Comparison of ENCODE assay signal across 1 cellular context in the genomic region with DNA sequence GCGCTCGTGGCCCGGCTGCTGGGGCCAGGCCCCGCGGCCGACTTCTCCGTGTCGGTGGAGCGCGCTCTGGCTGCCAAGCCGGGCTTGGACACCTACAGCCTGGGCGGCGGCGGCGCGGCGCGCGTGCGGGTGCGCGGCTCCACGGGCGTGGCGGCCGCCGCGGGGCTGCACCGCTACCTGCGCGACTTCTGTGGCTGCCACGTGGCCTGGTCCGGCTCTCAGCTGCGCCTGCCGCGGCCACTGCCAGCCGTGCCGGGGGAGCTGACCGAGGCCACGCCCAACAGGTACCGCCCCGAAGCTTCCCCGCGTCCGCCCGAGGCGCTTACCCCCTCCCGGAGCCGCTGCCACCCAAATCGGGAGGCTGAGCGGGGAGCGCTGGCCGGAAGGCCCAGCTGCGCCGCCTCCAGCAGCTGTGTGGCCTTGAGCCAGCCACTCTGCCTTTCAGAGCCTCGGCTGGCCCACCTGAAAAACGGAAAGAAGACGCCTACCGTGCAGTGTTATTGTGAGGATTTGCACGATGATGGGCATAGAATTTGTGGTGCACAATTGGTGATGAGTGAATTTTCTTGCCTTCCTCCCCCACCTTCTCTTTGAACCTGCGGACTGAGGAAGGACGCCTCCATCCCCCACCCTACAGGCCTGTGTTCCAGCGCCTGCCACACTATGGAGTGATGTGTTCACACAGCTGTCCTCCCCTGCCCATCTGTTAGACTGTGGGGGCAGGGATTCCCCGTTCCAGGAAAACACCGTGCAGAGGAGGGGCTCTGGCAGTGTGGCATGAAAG.
TF ChIP-seq lines count a peak whose summit lies in the region.

No MANE protein-coding gene starts in this region.

TF ChIP-seq in HepG2, 621 proteins besides CTCF, POLR2A, EP300 and RAD21 (continued from another document and continues in another):
- TF ChIP-seq, protein P1, sequence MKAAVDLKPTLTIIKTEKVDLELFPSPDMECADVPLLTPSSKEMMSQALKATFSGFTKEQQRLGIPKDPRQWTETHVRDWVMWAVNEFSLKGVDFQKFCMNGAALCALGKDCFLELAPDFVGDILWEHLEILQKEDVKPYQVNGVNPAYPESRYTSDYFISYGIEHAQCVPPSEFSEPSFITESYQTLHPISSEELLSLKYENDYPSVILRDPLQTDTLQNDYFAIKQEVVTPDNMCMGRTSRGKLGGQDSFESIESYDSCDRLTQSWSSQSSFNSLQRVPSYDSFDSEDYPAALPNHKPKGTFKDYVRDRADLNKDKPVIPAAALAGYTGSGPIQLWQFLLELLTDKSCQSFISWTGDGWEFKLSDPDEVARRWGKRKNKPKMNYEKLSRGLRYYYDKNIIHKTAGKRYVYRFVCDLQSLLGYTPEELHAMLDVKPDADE (CRISPR knock-in tag; IDR thresholded peaks at IDR 0.05), result no peak; the same call in 1 of the 2 replicates
- TF ChIP-seq AKAP8 (CRISPR knock-in tag; IDR thresholded peaks at IDR 0.05) (no peak), ZNF292 (CRISPR knock-in tag; IDR thresholded peaks at IDR 0.05; ENCODE audit: borderline replicate concordance, low read depth) (peak; percentile 85; the same call in 1 of the 2 replicates), HNRNPUL1 (IDR thresholded peaks at IDR 0.05; ENCODE audit: low read depth, low read length) (no peak), SP1 (IDR thresholded peaks at IDR 0.05) (no peak), SP1 (CRISPR knock-in tag; IDR thresholded peaks at IDR 0.05) (peak; percentile 70), PAF1 (CRISPR knock-in tag; IDR thresholded peaks at IDR 0.05) (no peak; the same call in 1 of the 2 replicates), HOXA5 (CRISPR knock-in tag; IDR thresholded peaks at IDR 0.05) (no peak), NFE2L2 (IDR thresholded peaks at IDR 0.05; ENCODE audit: low read length) (no peak), ELF1 (CRISPR knock-in tag; IDR thresholded peaks at IDR 0.05) (peak; percentile 80), ZNF570 (CRISPR knock-in tag; IDR thresholded peaks at IDR 0.05; ENCODE audit: borderline replicate concordance) (peak; percentile 37; the same call in 1 of the 2 replicates), SP5 (CRISPR knock-in tag; IDR thresholded peaks at IDR 0.05; ENCODE audit: borderline replicate concordance, low read depth) (peak; percentile 88), ZNF567 (CRISPR knock-in tag; IDR thresholded peaks at IDR 0.05; ENCODE audit: borderline replicate concordance) (0 out of 2 replicates have a peak, but pooled peaks have one; percentile 61), ZNF660 (CRISPR knock-in tag; IDR thresholded peaks at IDR 0.05; ENCODE audit: borderline replicate concordance, low read depth) (no peak), FOXO1 (CRISPR knock-in tag; IDR thresholded peaks at IDR 0.05) (peak; percentile 32; the same call in 1 of the 2 replicates), GLI4 (CRISPR knock-in tag; IDR thresholded peaks at IDR 0.05; ENCODE audit: borderline replicate concordance) (peak; percentile 76; the same call in 1 of the 2 replicates), ZBTB8A (CRISPR knock-in tag; IDR thresholded peaks at IDR 0.05; ENCODE audit: borderline replicate concordance, low read depth) (no peak), ZNF496 (CRISPR knock-in tag; IDR thresholded peaks at IDR 0.05; ENCODE audit: insufficient replicate concordance) (no peak), ZNF530 (CRISPR knock-in tag; IDR thresholded peaks at IDR 0.05; ENCODE audit: low read depth) (no peak), MTF1 (CRISPR knock-in tag; IDR thresholded peaks at IDR 0.05) (no peak), ARNT (IDR thresholded peaks at IDR 0.05) (no peak), PHF5A (CRISPR knock-in tag; IDR thresholded peaks at IDR 0.05; ENCODE audit: low read depth, unreplicated experiment) (peak; percentile 50), XRCC5 (optimal IDR thresholded peaks at IDR 0.05; ENCODE audit: low read length) (no peak), CHD4 (IDR thresholded peaks at IDR 0.05; ENCODE audit: borderline replicate concordance, low read length) (no peak)
- TF ChIP-seq, protein P2, sequence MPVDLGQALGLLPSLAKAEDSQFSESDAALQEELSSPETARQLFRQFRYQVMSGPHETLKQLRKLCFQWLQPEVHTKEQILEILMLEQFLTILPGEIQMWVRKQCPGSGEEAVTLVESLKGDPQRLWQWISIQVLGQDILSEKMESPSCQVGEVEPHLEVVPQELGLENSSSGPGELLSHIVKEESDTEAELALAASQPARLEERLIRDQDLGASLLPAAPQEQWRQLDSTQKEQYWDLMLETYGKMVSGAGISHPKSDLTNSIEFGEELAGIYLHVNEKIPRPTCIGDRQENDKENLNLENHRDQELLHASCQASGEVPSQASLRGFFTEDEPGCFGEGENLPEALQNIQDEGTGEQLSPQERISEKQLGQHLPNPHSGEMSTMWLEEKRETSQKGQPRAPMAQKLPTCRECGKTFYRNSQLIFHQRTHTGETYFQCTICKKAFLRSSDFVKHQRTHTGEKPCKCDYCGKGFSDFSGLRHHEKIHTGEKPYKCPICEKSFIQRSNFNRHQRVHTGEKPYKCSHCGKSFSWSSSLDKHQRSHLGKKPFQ (CRISPR knock-in tag; IDR thresholded peaks at IDR 0.05; ENCODE audit: insufficient replicate concordance), result no peak
- TF ChIP-seq, protein P3, sequence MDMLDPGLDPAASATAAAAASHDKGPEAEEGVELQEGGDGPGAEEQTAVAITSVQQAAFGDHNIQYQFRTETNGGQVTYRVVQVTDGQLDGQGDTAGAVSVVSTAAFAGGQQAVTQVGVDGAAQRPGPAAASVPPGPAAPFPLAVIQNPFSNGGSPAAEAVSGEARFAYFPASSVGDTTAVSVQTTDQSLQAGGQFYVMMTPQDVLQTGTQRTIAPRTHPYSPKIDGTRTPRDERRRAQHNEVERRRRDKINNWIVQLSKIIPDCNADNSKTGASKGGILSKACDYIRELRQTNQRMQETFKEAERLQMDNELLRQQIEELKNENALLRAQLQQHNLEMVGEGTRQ (IDR thresholded peaks at IDR 0.05; ENCODE audit: low read depth, low read length), result peak; percentile 14; the same call in 1 of the 2 replicates
- TF ChIP-seq, protein P3 (CRISPR knock-in tag; IDR thresholded peaks at IDR 0.05; ENCODE audit: borderline replicate concordance), result no peak
- TF ChIP-seq, protein P4, sequence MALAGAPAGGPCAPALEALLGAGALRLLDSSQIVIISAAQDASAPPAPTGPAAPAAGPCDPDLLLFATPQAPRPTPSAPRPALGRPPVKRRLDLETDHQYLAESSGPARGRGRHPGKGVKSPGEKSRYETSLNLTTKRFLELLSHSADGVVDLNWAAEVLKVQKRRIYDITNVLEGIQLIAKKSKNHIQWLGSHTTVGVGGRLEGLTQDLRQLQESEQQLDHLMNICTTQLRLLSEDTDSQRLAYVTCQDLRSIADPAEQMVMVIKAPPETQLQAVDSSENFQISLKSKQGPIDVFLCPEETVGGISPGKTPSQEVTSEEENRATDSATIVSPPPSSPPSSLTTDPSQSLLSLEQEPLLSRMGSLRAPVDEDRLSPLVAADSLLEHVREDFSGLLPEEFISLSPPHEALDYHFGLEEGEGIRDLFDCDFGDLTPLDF (CRISPR knock-in tag; IDR thresholded peaks at IDR 0.05), result no peak
- TF ChIP-seq, protein P5, sequence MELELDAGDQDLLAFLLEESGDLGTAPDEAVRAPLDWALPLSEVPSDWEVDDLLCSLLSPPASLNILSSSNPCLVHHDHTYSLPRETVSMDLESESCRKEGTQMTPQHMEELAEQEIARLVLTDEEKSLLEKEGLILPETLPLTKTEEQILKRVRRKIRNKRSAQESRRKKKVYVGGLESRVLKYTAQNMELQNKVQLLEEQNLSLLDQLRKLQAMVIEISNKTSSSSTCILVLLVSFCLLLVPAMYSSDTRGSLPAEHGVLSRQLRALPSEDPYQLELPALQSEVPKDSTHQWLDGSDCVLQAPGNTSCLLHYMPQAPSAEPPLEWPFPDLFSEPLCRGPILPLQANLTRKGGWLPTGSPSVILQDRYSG (CRISPR knock-in tag; IDR thresholded peaks at IDR 0.05), result no peak; the same call in 1 of the 2 replicates
- TF ChIP-seq, protein P6, sequence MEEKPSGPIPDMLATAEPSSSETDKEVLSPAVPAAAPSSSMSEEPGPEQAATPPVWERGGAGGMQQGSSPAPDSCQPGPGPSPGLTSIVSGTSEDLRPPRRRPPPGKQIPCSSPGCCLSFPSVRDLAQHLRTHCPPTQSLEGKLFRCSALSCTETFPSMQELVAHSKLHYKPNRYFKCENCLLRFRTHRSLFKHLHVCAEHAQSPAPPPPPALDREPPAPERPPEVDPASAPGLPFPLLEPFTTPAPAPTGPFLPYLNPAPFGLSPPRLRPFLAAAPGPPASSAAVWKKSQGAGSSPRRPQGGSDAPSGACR (CRISPR knock-in tag; IDR thresholded peaks at IDR 0.05), result peak; percentile 86; the same call in 1 of the 2 replicates
- TF ChIP-seq, protein P7, sequence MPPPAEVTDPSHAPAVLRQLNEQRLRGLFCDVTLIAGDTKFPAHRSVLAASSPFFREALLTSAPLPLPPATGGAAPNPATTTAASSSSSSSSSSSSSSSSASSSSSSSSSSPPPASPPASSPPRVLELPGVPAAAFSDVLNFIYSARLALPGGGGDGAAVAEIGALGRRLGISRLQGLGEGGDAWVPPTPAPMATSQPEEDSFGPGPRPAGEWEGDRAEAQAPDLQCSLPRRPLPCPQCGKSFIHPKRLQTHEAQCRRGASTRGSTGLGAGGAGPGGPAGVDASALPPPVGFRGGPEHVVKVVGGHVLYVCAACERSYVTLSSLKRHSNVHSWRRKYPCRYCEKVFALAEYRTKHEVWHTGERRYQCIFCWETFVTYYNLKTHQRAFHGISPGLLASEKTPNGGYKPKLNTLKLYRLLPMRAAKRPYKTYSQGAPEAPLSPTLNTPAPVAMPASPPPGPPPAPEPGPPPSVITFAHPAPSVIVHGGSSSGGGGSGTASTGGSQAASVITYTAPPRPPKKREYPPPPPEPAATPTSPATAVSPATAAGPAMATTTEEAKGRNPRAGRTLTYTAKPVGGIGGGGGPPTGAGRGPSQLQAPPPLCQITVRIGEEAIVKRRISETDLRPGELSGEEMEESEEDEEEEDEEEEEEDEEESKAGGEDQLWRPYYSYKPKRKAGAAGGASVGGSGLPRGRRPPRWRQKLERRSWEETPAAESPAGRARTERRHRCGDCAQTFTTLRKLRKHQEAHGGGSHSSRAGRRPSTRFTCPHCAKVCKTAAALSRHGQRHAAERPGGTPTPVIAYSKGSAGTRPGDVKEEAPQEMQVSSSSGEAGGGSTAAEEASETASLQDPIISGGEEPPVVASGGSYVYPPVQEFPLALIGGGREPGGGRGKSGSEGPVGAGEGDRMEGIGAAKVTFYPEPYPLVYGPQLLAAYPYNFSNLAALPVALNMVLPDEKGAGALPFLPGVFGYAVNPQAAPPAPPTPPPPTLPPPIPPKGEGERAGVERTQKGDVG (CRISPR knock-in tag; IDR thresholded peaks at IDR 0.05; ENCODE audit: borderline replicate concordance), result peak; percentile 62
- TF ChIP-seq, protein P8, sequence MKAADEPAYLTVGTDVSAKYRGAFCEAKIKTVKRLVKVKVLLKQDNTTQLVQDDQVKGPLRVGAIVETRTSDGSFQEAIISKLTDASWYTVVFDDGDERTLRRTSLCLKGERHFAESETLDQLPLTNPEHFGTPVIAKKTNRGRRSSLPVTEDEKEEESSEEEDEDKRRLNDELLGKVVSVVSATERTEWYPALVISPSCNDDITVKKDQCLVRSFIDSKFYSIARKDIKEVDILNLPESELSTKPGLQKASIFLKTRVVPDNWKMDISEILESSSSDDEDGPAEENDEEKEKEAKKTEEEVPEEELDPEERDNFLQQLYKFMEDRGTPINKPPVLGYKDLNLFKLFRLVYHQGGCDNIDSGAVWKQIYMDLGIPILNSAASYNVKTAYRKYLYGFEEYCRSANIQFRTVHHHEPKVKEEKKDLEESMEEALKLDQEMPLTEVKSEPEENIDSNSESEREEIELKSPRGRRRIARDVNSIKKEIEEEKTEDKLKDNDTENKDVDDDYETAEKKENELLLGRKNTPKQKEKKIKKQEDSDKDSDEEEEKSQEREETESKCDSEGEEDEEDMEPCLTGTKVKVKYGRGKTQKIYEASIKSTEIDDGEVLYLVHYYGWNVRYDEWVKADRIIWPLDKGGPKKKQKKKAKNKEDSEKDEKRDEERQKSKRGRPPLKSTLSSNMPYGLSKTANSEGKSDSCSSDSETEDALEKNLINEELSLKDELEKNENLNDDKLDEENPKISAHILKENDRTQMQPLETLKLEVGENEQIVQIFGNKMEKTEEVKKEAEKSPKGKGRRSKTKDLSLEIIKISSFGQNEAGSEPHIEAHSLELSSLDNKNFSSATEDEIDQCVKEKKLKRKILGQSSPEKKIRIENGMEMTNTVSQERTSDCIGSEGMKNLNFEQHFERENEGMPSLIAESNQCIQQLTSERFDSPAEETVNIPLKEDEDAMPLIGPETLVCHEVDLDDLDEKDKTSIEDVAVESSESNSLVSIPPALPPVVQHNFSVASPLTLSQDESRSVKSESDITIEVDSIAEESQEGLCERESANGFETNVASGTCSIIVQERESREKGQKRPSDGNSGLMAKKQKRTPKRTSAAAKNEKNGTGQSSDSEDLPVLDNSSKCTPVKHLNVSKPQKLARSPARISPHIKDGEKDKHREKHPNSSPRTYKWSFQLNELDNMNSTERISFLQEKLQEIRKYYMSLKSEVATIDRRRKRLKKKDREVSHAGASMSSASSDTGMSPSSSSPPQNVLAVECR (CRISPR knock-in tag; IDR thresholded peaks at IDR 0.05; ENCODE audit: borderline replicate concordance), result peak; percentile 95
